ENCODE assay signal across 15 cellular contexts in the genomic region with DNA sequence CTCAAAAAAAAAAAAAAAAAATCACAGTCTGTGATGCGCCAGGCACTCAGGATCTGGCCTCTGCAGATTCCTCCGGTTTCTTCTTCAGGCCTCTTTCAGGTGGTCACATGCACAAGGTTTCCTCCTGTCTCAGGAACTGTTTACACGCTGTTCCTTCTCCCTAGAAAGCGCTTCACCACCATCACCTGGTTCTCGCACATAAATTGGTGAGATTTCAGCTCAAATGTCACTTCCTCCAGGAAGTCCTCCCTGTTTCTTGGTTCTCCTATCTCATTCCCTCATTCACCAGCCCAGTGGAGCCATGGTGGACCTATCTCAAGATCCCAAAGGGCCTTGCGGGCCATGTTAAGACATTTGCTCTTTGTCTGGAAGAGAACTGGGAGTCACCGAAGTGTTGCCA. TPM values are rescaled to one million over a fixed set of nuclear protein-coding genes. Genes with fewer than 3 reads are reported as not detected.
DNase-seq lines count a peak whose midpoint lies in the region; ATAC-seq, FAIRE-seq and TF ChIP-seq lines count a peak whose summit lies in the region.
"Had no signal": no experiment of that assay in that cellular context is flagged by ENCODE, and none has a peak within 500 bp of the region (broad histone marks: within the 10 kb centered on the region; RNA-seq: fewer than 3 reads in every experiment).

No MANE protein-coding gene starts in this region.

- POLR2A ChIA-PET in OCI-LY7 (lab: Charles Lee): interaction anchor here (0.7 kb wide), 1 partner anchor 153 kb away, joined by 5 read pairs; no protein-coding TSS in a partner anchor

- ATAC-seq in activated naive CD4-positive, alpha-beta T cell treated with anti-CD3 and anti-CD28 coated beads, Interleukin-2, amount 50 U/mL, for 72 hours: no peak
- ATAC-seq in stimulated activated naive CD8-positive, alpha-beta T cell treated with anti-CD3 and anti-CD28 coated beads, Interleukin-15, amount 100 ng/mL, for 72 hours: no peak
- no peak for ATAC-seq in HG02571 (IDR thresholded peaks at IDR 0.05; ENCODE audit: unreplicated experiment)
- ATAC-seq: sciatic nerve had no signal

- TF ChIP-seq CTCF in OCI-LY7 (conservative IDR thresholded peaks at IDR 0.05; ENCODE audit: low read length) (no peak), brain (conservative IDR thresholded peaks at IDR 0.05) (no peak)

- no peaks in the 10 kb centered on the region for H3K9me3 Mint-ChIP-seq in activated naive CD4-positive, alpha-beta T cell treated with anti-CD3 and anti-CD28 coated beads, Interleukin-2, amount 10 ng/mL, durations not matched to agents 7 days and 5 days
- no peaks in the 10 kb centered on the region for H3K9me3 Mint-ChIP-seq in activated naive CD4-positive, alpha-beta T cell treated with anti-CD3 and anti-CD28 coated beads, Interleukin-2, amount 50 U/mL, for 72 hours
- H3K9me3 Mint-ChIP-seq in brain: no peaks in the 10 kb centered on the region
- no peaks in the 10 kb centered on the region for H3K9me3 Mint-ChIP-seq in stimulated activated naive CD8-positive, alpha-beta T cell treated with anti-CD3 and anti-CD28 coated beads, Interleukin-15, amount 100 ng/mL, for 72 hours

- H4K20me1 ChIP-seq in OCI-LY7 (ENCODE audit: insufficient read depth, low read length): no peaks in the 10 kb centered on the region

- no peak overlapping the region for H3K27ac ChIP-seq in OCI-LY7 (ENCODE audit: low read depth, low read length, poor library complexity, severe bottlenecking)
- H3K27ac ChIP-seq: SJSA1 had no signal

- H3K9me2 ChIP-seq in OCI-LY7 (ENCODE audit: insufficient read depth, low read length): no peaks in the 10 kb centered on the region

- H3K9me3 ChIP-seq in OCI-LY7 (ENCODE audit: low read length): no peaks in the 10 kb centered on the region
- H3K9me3 ChIP-seq: SJSA1 had no signal

- intact Hi-C loops in OCI-LY7 (cut with micrococcal nuclease; ENCODE audit: unreplicated experiment): no loop called here

- no TSS peak for BruUV-seq in OCI-LY7 (replicated peaks; lab: Mats Ljungman, UMichigan)

- peaks cover 37% of the 10 kb centered on the region for H3K4me1 Mint-ChIP-seq in activated naive CD4-positive, alpha-beta T cell treated with anti-CD3 and anti-CD28 coated beads, Interleukin-2, amount 10 ng/mL, durations not matched to agents 7 days and 5 days
- peaks cover 6% of the 10 kb centered on the region for H3K4me1 Mint-ChIP-seq in brain
- H3K4me1 Mint-ChIP-seq in stimulated activated naive CD8-positive, alpha-beta T cell treated with anti-CD3 and anti-CD28 coated beads, Interleukin-15, amount 100 ng/mL, for 72 hours: peaks cover 25% of the 10 kb centered on the region

- H3K4me3 ChIP-seq in OCI-LY7 (ENCODE audit: low read depth, low read length, poor library complexity, severe bottlenecking): no peak overlapping the region
- H3K4me3 ChIP-seq: SJSA1 had no signal

- H3K36me3 Mint-ChIP-seq in activated naive CD4-positive, alpha-beta T cell treated with anti-CD3 and anti-CD28 coated beads, Interleukin-2, amount 10 ng/mL, durations not matched to agents 7 days and 5 days: no peaks in the 10 kb centered on the region
- no peaks in the 10 kb centered on the region for H3K36me3 Mint-ChIP-seq in activated naive CD4-positive, alpha-beta T cell treated with anti-CD3 and anti-CD28 coated beads, Interleukin-2, amount 50 U/mL, for 72 hours
- H3K36me3 Mint-ChIP-seq in brain: no peaks in the 10 kb centered on the region

- H3K27me3 Mint-ChIP-seq in activated naive CD4-positive, alpha-beta T cell treated with anti-CD3 and anti-CD28 coated beads, Interleukin-2, amount 10 ng/mL, durations not matched to agents 7 days and 5 days: peaks cover under 1% of the 10 kb centered on the region
- H3K27me3 Mint-ChIP-seq in brain: peaks cover 4% of the 10 kb centered on the region
- no peaks in the 10 kb centered on the region for H3K27me3 Mint-ChIP-seq in stimulated activated naive CD8-positive, alpha-beta T cell treated with anti-CD3 and anti-CD28 coated beads, Interleukin-15, amount 100 ng/mL, for 72 hours

- no peak for DNase-seq in activated naive CD4-positive, alpha-beta T cell treated with anti-CD3 and anti-CD28 coated beads, Interleukin-2, amount 10 ng/mL, durations not matched to agents 7 days and 5 days
- no peak for DNase-seq in activated naive CD4-positive, alpha-beta T cell treated with anti-CD3 and anti-CD28 coated beads, Interleukin-2, amount 50 U/mL, for 72 hours (ENCODE audit: low spot score in 2 of 2)
- DNase-seq in OCI-LY7 (ENCODE audit: low spot score) (no peak), NCI-H2227 treated with DMSO at 0.1 percent for 48 hours (lab: John Stamatoyannopoulos, UW) (no peak), urothelium cell line (ENCODE audit: low spot score) (no peak)
- no peak for DNase-seq in stimulated activated naive CD8-positive, alpha-beta T cell treated with anti-CD3 and anti-CD28 coated beads, Interleukin-15, amount 100 ng/mL, for 72 hours
- DNase-seq: activated CD4-positive, alpha-beta T cell treated with anti-CD3 and anti-CD28 coated beads, Interleukin-2, amount 50 U/mL, for 1 hour; mesendoderm; NCI-H2029 treated with DMSO at 0.1 percent for 48 hours; NCI-H524 treated with DMSO at 0.1 percent for 48 hours had no signal

- H3K27ac Mint-ChIP-seq in activated naive CD4-positive, alpha-beta T cell treated with anti-CD3 and anti-CD28 coated beads, Interleukin-2, amount 10 ng/mL, durations not matched to agents 7 days and 5 days: peak overlapping the region; percentile 9
- no peak overlapping the region for H3K27ac Mint-ChIP-seq in activated naive CD4-positive, alpha-beta T cell treated with anti-CD3 and anti-CD28 coated beads, Interleukin-2, amount 50 U/mL, for 72 hours
- H3K27ac Mint-ChIP-seq in brain: peak overlapping the region in 1 of 5 experiments; percentile 24
- no peak overlapping the region for H3K27ac Mint-ChIP-seq in stimulated activated naive CD8-positive, alpha-beta T cell treated with anti-CD3 and anti-CD28 coated beads, Interleukin-15, amount 100 ng/mL, for 72 hours

- no peaks in the 10 kb centered on the region for H3K36me3 ChIP-seq in OCI-LY7 (ENCODE audit: insufficient read depth, low read length)
- H3K36me3 ChIP-seq: SJSA1 had no signal

- FAIRE-seq in urothelium cell line (lab: Jason Lieb, UNC): no peak
- FAIRE-seq: G401.6 had no signal

- H3K4me1 ChIP-seq in OCI-LY7 (ENCODE audit: insufficient read depth, low read length, poor library complexity, severe bottlenecking): peaks cover 25% of the 10 kb centered on the region

- no peak overlapping the region for H2AFZ ChIP-seq in OCI-LY7 (ENCODE audit: low read length)

- CTCF ChIA-PET in activated naive CD4-positive, alpha-beta T cell treated with anti-CD3 and anti-CD28 coated beads, Interleukin-2, amount 10 ng/mL, durations not matched to agents 7 days and 5 days (lab: Charles Lee): interaction anchor here (1.6 to 5.5 kb wide), 2 partner anchors 40 to 82 kb away, joined by 3 to 51 read pairs; no protein-coding TSS in a partner anchor
- CTCF ChIA-PET in OCI-LY7 (lab: Charles Lee; ENCODE audit: unreplicated experiment): no interaction called here

- peaks cover 3% of the 10 kb centered on the region; the same call in 1 of the 2 replicates for H3K79me2 ChIP-seq in OCI-LY7 (ENCODE audit: insufficient read depth, low read depth, low read length)

- peak overlapping the region; percentile 31 for H3K4me3 Mint-ChIP-seq in activated naive CD4-positive, alpha-beta T cell treated with anti-CD3 and anti-CD28 coated beads, Interleukin-2, amount 10 ng/mL, durations not matched to agents 7 days and 5 days
- H3K4me3 Mint-ChIP-seq in brain: peak overlapping the region; percentile 31 to 59 (median 49)
- H3K4me3 Mint-ChIP-seq in stimulated activated naive CD8-positive, alpha-beta T cell treated with anti-CD3 and anti-CD28 coated beads, Interleukin-15, amount 100 ng/mL, for 72 hours: peak overlapping the region; percentile 18 to 26

- H3K4me2 ChIP-seq in OCI-LY7 (ENCODE audit: low read length): peak overlapping the region; percentile 84; the same call in 1 of the 2 replicates

RNA-seq across cellular contexts. Expression of a gene that starts 26.7 kb away (rescaled TPM):
- 100 to 1,000 TPM; 649 to 992 TPM for total RNA-seq in activated naive CD4-positive, alpha-beta T cell treated with anti-CD3 and anti-CD28 coated beads, Interleukin-2, amount 50 U/mL, for 72 hours
- 649 and 817 TPM in 2 replicates for total RNA-seq in OCI-LY7 (2014; rRNA removed; shearing (Covaris generic))
- total RNA-seq in OCI-LY7 (2022): 990 and 1,017 TPM in 2 replicates
- 1,696 TPM for polyA plus RNA-seq in brain (ENCODE audit: insufficient read depth, low read depth, low replicate concordance)

RNA-seq across cellular contexts. Expression of a gene that starts 30.7 kb away (rescaled TPM):
- total RNA-seq in activated naive CD4-positive, alpha-beta T cell treated with anti-CD3 and anti-CD28 coated beads, Interleukin-2, amount 50 U/mL, for 72 hours: 100 to 1,000 TPM; 154 to 197 TPM
- 54.1 and 72.2 TPM in 2 replicates for total RNA-seq in OCI-LY7 (2014; rRNA removed; shearing (Covaris generic))
- total RNA-seq in OCI-LY7 (2022): 83.3 and 91.0 TPM in 2 replicates
- polyA plus RNA-seq in brain (ENCODE audit: insufficient read depth, low read depth, low replicate concordance): 24.0 TPM
